Comparison of ENCODE assay signal across 10 cellular contexts in genomic region chr17:31310260-31310659, GRCh38. TPM values are rescaled to one million over a fixed set of nuclear protein-coding genes. Genes with fewer than 3 reads are reported as not detected.
DNase-seq lines count a peak whose midpoint lies in the region; TF ChIP-seq lines count a peak whose summit lies in the region.
"Had no signal": no experiment of that assay in that cellular context is flagged by ENCODE, and none has a peak within 500 bp of the region (broad histone marks: within the 10 kb centered on the region; RNA-seq: fewer than 3 reads in every experiment).

No MANE protein-coding gene starts in this region.

- peak overlapping the region; percentile 53 for H3K4me3 ChIP-seq in HL-60 (replicated peaks; ENCODE audit: insufficient read depth, low read length)

- H3K27me3 ChIP-seq in HL-60 (ENCODE audit: insufficient read depth, poor library complexity, severe bottlenecking), result no peaks in the 10 kb centered on the region

- peak in 1 of 2 experiments; percentile 42 for DNase-seq in HL-60 (ENCODE audit: low read depth in 1 of 2, low spot score in 1 of 2)
- peak; percentile 47 for DNase-seq in T-helper 9 cell
- no peak for DNase-seq in caudate nucleus (lab: John Stamatoyannopoulos, UW)
- peak; percentile 40 for DNase-seq in stimulated activated CD8-positive, alpha-beta memory T cell treated with anti-CD3 and anti-CD28 coated beads, Interleukin-4, amount 100 ng/mL, for 48 hours
- no peak for DNase-seq in NCI-H82 (lab: John Stamatoyannopoulos, UW)
- no peak for DNase-seq in mucosa of gallbladder (ENCODE audit: low spot score)
- DNase-seq in NCI-H226, result no peak
- DNase-seq in NCI-H2081 (lab: John Stamatoyannopoulos, UW), result no peak
- DNase-seq: NCI-H1417 had no signal

- H3K27ac ChIP-seq in HL-60 (replicated peaks) (peak overlapping the region; percentile 91), caudate nucleus (ENCODE audit: low read depth, low read length) (peak overlapping the region; percentile 49)

- TF ChIP-seq CTCF in HL-60 (IDR thresholded peaks at IDR 0.05; ENCODE audit: insufficient read depth, low read length), result no peak

RNA-seq across cellular contexts. Expression of gene EVI2B, which starts 3.6 kb away (rescaled TPM):
- 13.0 TPM for total RNA-seq in mucosa of gallbladder

RNA-seq across cellular contexts. Expression of gene EVI2A, which starts 11.2 kb away (rescaled TPM):
- total RNA-seq in mucosa of gallbladder, result 10.9 TPM

RNA-seq across cellular contexts. Expression of gene OMG, which starts 13.2 kb away (rescaled TPM):
- total RNA-seq in mucosa of gallbladder, result 2.3 TPM
- total RNA-seq: esophagus mucosa had no signal

Comparison
In these comparisons a context has a peak if more than half of its experiments do, and no peak if none do; other contexts are left out.
1. DNase-seq: peak in T-helper 9 cell (single experiment) and stimulated activated CD8-positive, alpha-beta memory T cell treated with anti-CD3 and anti-CD28 coated beads, Interleukin-4, amount 100 ng/mL, for 48 hours (single experiment); none in caudate nucleus (0 of 61), NCI-H82 (single experiment), mucosa of gallbladder (single experiment), NCI-H226 (single experiment) and NCI-H2081 (0 of 2).